ENCODE assay signal across 11 cellular contexts in the genomic region with DNA sequence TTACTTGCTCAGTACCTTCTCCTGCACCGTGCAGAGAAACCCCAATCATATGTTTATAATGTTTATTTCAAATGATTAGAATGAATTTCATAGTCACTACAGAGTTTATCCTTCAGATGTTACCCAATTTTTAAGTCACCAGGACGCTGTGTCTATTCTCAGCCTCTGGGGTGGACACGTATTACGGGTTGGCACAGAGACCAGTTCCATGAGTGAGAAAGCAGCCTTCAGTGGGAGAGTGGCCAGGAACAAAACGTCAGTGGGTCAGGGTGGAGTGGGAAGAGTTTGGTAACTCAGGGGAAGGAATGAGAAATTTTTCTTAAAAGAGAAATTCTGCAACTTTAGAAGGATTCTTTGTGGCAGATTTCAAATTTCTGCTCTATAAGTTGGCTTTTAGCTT.
A peak's percentile ranks its signal among the peaks of the same experiment; 100 is the strongest.
DNase-seq lines count a peak whose midpoint lies in the region; TF ChIP-seq lines count a peak whose summit lies in the region.
"Had no signal": no experiment of that assay in that cellular context is flagged by ENCODE, and none has a peak within 500 bp of the region (broad histone marks: within the 10 kb centered on the region; RNA-seq: fewer than 3 reads in every experiment).

No MANE protein-coding gene starts in this region.

- H3K27me3 ChIP-seq in mesenchymal stem cell (ENCODE audit: control insufficient read depth in 1 of 2, insufficient read depth in 1 of 2, low read length in 2 of 2) (no peaks in the 10 kb centered on the region), testis (no peaks in the 10 kb centered on the region), mesendoderm (ENCODE audit: insufficient read depth, low read length, poor library complexity) (no peaks in the 10 kb centered on the region)

- H3K4me2 ChIP-seq in mesenchymal stem cell (ENCODE audit: low read length, poor library complexity, severe bottlenecking) (no peak overlapping the region), mesendoderm (ENCODE audit: low read length) (no peak overlapping the region)
- H3K4me2 ChIP-seq: KMS-11, SK-N-SH had no signal

- peak overlapping the region; percentile 88 for H3K9ac ChIP-seq in mesenchymal stem cell (ENCODE audit: low read length)
- no peak overlapping the region for H3K9ac ChIP-seq in mesendoderm (ENCODE audit: low read length)
- H3K9ac ChIP-seq: KMS-11, SK-N-SH had no signal

- H2BK12ac ChIP-seq in mesenchymal stem cell (ENCODE audit: low read length in 2 of 2) = peak overlapping the region in 1 of 2 experiments; percentile 10

- no peak overlapping the region for H4K8ac ChIP-seq in mesenchymal stem cell (ENCODE audit: low read length)
- no peak overlapping the region for H4K8ac ChIP-seq in mesendoderm (ENCODE audit: low read depth, low read length)

- H4K5ac ChIP-seq in mesendoderm (ENCODE audit: low read length) = no peak overlapping the region

- H2BK5ac ChIP-seq in mesenchymal stem cell (ENCODE audit: low read depth, low read length, poor library complexity, severe bottlenecking) (no peak overlapping the region), mesendoderm (ENCODE audit: low read length) (no peak overlapping the region)

- intact Hi-C loops in testis (cut with DNase I; ENCODE audit: low total_unique reads) = no loop called here

- no peak overlapping the region for H2AFZ ChIP-seq in mesenchymal stem cell (ENCODE audit: low read depth, low read length)

- WGBS in mesenchymal stem cell = 96% methylated on average over 4 of the region's 5 CpGs
- WGBS in testis, 2 donors = 35 to 46% methylated on average over 5 of the region's 5 CpGs
- no CpG with 5 or more reads among the region's 5 CpGs for WGBS in mesendoderm (ENCODE audit: extremely low coverage, insufficient coverage, low lambda C conversion rate)

- H3K27ac ChIP-seq in mesenchymal stem cell (ENCODE audit: low read length, poor library complexity, severe bottlenecking) = no peak overlapping the region
- peak overlapping the region; percentile 61 to 91 for H3K27ac ChIP-seq in testis
- H3K27ac ChIP-seq in mesendoderm (ENCODE audit: low read depth, low read length) = no peak overlapping the region
- H3K27ac ChIP-seq: KMS-11 had no signal

- H2BK15ac ChIP-seq in mesenchymal stem cell (ENCODE audit: low read depth, poor library complexity, severe bottlenecking) (no peak overlapping the region), mesendoderm (replicated peaks; ENCODE audit: low read depth) (no peak overlapping the region)

- H3K4me3 ChIP-seq in mesenchymal stem cell (ENCODE audit: insufficient read depth in 1 of 2, low read depth in 1 of 2, low read length in 2 of 2) = peak overlapping the region in 1 of 2 experiments; percentile 62
- H3K4me3 ChIP-seq in testis = no peak overlapping the region
- no peak overlapping the region for H3K4me3 ChIP-seq in mesendoderm (ENCODE audit: low read length)

- H3K23ac ChIP-seq in mesenchymal stem cell (ENCODE audit: low read length in 2 of 2) (no peak overlapping the region), mesendoderm (ENCODE audit: low read length) (no peak overlapping the region)

- H3K4me1 ChIP-seq in mesenchymal stem cell (ENCODE audit: control insufficient read depth, insufficient read depth, low read depth, low read length) = no peaks in the 10 kb centered on the region
- peaks cover 12% of the 10 kb centered on the region for H3K4me1 ChIP-seq in testis
- H3K4me1 ChIP-seq in mesendoderm (ENCODE audit: control insufficient read depth, low read depth, low read length) = no peaks in the 10 kb centered on the region

- peaks cover 0 to 5% of the 10 kb centered on the region in 2 experiments for H3K36me3 ChIP-seq in mesenchymal stem cell (ENCODE audit: control insufficient read depth in 1 of 2, insufficient read depth in 2 of 2, low read depth in 1 of 2, low read length in 2 of 2)
- H3K36me3 ChIP-seq in testis (ENCODE audit: low read depth, missing control alignments) = no peaks in the 10 kb centered on the region
- H3K36me3 ChIP-seq in mesendoderm (ENCODE audit: control insufficient read depth, insufficient read depth, low read length) = no peaks in the 10 kb centered on the region

- H2AK5ac ChIP-seq in mesenchymal stem cell (ENCODE audit: low read length, severe bottlenecking) = no peak overlapping the region
- H2AK5ac ChIP-seq in mesendoderm (ENCODE audit: low read length) = no peak overlapping the region

- no peak overlapping the region for H2BK120ac ChIP-seq in mesenchymal stem cell (ENCODE audit: low read depth, low read length)
- H2BK120ac ChIP-seq in mesendoderm (ENCODE audit: low read depth, low read length) = no peak overlapping the region

- H4K91ac ChIP-seq in mesenchymal stem cell (ENCODE audit: low read length) = no peak overlapping the region

- H3K9me3 ChIP-seq in mesenchymal stem cell (ENCODE audit: control insufficient read depth, low read length) = no peaks in the 10 kb centered on the region
- H3K9me3 ChIP-seq in testis = no peaks in the 10 kb centered on the region
- H3K9me3 ChIP-seq: SK-N-SH had no signal

- TF ChIP-seq POLR2A in testis (IDR thresholded peaks at IDR 0.05) = no peak

- TF ChIP-seq CTCF in testis (IDR thresholded peaks at IDR 0.05) = no peak

- DNase-seq in LHCN-M2 (ENCODE audit: low read depth) = peak; percentile 41
- DNase-seq in fibroblast of gingiva (ENCODE audit: low read depth) = peak; percentile 99
- no peak for DNase-seq in mesenchymal stem cell
- peak; percentile 87 for DNase-seq in testis
- DNase-seq in HT-29 (ENCODE audit: low spot score) = no peak
- DNase-seq in NCI-H2081 (lab: John Stamatoyannopoulos, UW) = no peak
- DNase-seq in mesendoderm = no peak
- no peak for DNase-seq in DMS 273 treated with DMSO at 0.1 percent for 48 hours (lab: John Stamatoyannopoulos, UW)
- DNase-seq: NCI-H345, SK-N-SH had no signal

- H3K4ac ChIP-seq in mesenchymal stem cell (ENCODE audit: low read depth in 1 of 2, low read length in 2 of 2) (no peak overlapping the region), mesendoderm (ENCODE audit: low read depth, low read length) (no peak overlapping the region)

- peaks cover 15% of the 10 kb centered on the region for H3K79me1 ChIP-seq in mesenchymal stem cell (replicated peaks; ENCODE audit: low read length, poor library complexity, severe bottlenecking)
- H3K79me1 ChIP-seq in mesendoderm (ENCODE audit: low read length) = no peaks in the 10 kb centered on the region

- H3K14ac ChIP-seq in mesenchymal stem cell (ENCODE audit: low read length in 2 of 2) = no peak overlapping the region

- H3K79me2 ChIP-seq in mesendoderm (ENCODE audit: control insufficient read depth, insufficient read depth, low read length) = no peaks in the 10 kb centered on the region

- no peak overlapping the region for H3K56ac ChIP-seq in mesendoderm (ENCODE audit: low read length)

- H3K18ac ChIP-seq in mesenchymal stem cell (ENCODE audit: low read depth in 1 of 2, low read length in 2 of 2) = no peak overlapping the region
- H3K18ac ChIP-seq in mesendoderm (ENCODE audit: low read length) = no peak overlapping the region

Comparison
In these comparisons a context has a peak if more than half of its experiments do, and no peak if none do; other contexts are left out.
1. DNase-seq: peak in LHCN-M2 (single experiment), fibroblast of gingiva (single experiment) and testis (single experiment); none in mesenchymal stem cell (single experiment), HT-29 (single experiment), NCI-H2081 (0 of 2), mesendoderm (single experiment) and DMS 273 treated with DMSO at 0.1 percent for 48 hours (single experiment).
2. H3K27ac ChIP-seq: peak in testis (2 of 2); none in mesenchymal stem cell (single experiment) and mesendoderm (single experiment).